In genomic region chr7:157975401-157976372, GRCh38 we compare ENCODE assay signal across 24 cellular contexts.
A peak's percentile ranks its signal among the peaks of the same experiment; 100 is the strongest.
DNase-seq lines count a peak whose midpoint lies in the region; ATAC-seq, FAIRE-seq and TF ChIP-seq lines count a peak whose summit lies in the region.
"Had no signal": no experiment of that assay in that cellular context is flagged by ENCODE, and none has a peak within 500 bp of the region (broad histone marks: within the 10 kb centered on the region; RNA-seq: fewer than 3 reads in every experiment).

No MANE protein-coding gene starts in this region.

- CTCF ChIA-PET in H1 (lab: Charles Lee; ENCODE audit: partially characterized antibody): interaction anchor here (0.7 to 2.0 kb wide), 4 partner anchors 8 to 38 kb away, joined by 3 to 6 read pairs (median 4); no protein-coding TSS in a partner anchor

- no peak overlapping the region for H2BK12ac ChIP-seq in H1 (ENCODE audit: low read depth, low read length)

- no peak overlapping the region for H3K4me3 Mint-ChIP-seq in stimulated activated naive CD8-positive, alpha-beta T cell treated with anti-CD3 and anti-CD28 coated beads, Interleukin-15, amount 100 ng/mL, for 72 hours
- H3K4me3 Mint-ChIP-seq: HFFc6, IgD-negative memory B cell had no signal

- no peak overlapping the region for H3K4ac ChIP-seq in H1 (replicated peaks; ENCODE audit: insufficient read length, low read depth, low read length)

- H3K14ac ChIP-seq in H1 (ENCODE audit: insufficient read length): no peak overlapping the region

- no peaks in the 10 kb centered on the region for H3K79me2 ChIP-seq in H1 (ENCODE audit: control insufficient read depth in 1 of 2, insufficient read depth in 2 of 2, low read length in 2 of 2)

- no peak overlapping the region for H2AK5ac ChIP-seq in H1 (ENCODE audit: low read depth, low read length)

- no peak overlapping the region for H4K8ac ChIP-seq in H1 (ENCODE audit: extremely low read depth, insufficient read depth, low read length)

- no peak for DNase-seq in stimulated activated naive CD8-positive, alpha-beta T cell treated with anti-CD3 and anti-CD28 coated beads, Interleukin-15, amount 100 ng/mL, for 72 hours
- no peak for DNase-seq in stimulated activated naive CD8-positive, alpha-beta T cell treated with anti-CD3 and anti-CD28 coated beads, Interleukin-15, Interleukin-2, amounts not matched to agents 100 U/mL and 50 U/mL, for 24 hours
- DNase-seq in H1 (ENCODE audit: low read depth in 1 of 2, low spot score in 2 of 2) (no peak), posterior vena cava (ENCODE audit: low spot score) (peak; percentile 60), aorta (no peak), retina (no peak), SW480 (ENCODE audit: low spot score) (no peak)
- no peak for DNase-seq in effector memory CD4-positive, alpha-beta T cell
- DNase-seq: CD4-positive, CD25-positive, alpha-beta regulatory T cell; DMS153; DND-41; H7; HFFc6; MM.1S; NCI-H2029; NCI-H446 treated with DMSO at 0.1 percent for 48 hours; NCI-H526; NCI-H82; SHP77 treated with DMSO at 0.1 percent for 48 hours had no signal

- no peak overlapping the region for H3K18ac ChIP-seq in H1 (ENCODE audit: extremely low read depth, low read length)

- H4K5ac ChIP-seq in H1 (ENCODE audit: insufficient read length, low read depth, low read length): no peak overlapping the region

- no peaks in the 10 kb centered on the region for H3K4me1 Mint-ChIP-seq in stimulated activated naive CD8-positive, alpha-beta T cell treated with anti-CD3 and anti-CD28 coated beads, Interleukin-15, amount 100 ng/mL, for 72 hours
- H3K4me1 Mint-ChIP-seq: CD4-positive, CD25-positive, alpha-beta regulatory T cell had no signal

- ATAC-seq in stimulated activated naive CD8-positive, alpha-beta T cell treated with anti-CD3 and anti-CD28 coated beads, Interleukin-15, amount 100 ng/mL, for 72 hours: no peak
- no peak for ATAC-seq in stimulated activated naive CD8-positive, alpha-beta T cell treated with anti-CD3 and anti-CD28 coated beads, Interleukin-15, Interleukin-2, amounts not matched to agents 100 U/mL and 50 U/mL, for 24 hours
- peak; percentile 46 for ATAC-seq in aorta (ENCODE audit: low FRiP score)

- POLR2A ChIA-PET in H1 (lab: Charles Lee; ENCODE audit: partially characterized antibody): no interaction called here

- TF ChIP-seq CTCF in H1 (IDR thresholded peaks at IDR 0.05; ENCODE audit: control extremely low read depth in 1 of 3, insufficient read depth in 1 of 3, low read depth in 1 of 3, low read length in 3 of 3): peak in 2 of 3 experiments; percentile 26 to 36; a peak in 2 of 4 replicates

- no peak overlapping the region for H2BK120ac ChIP-seq in H1 (replicated peaks; ENCODE audit: low read depth, low read length)

- intact Hi-C loops in posterior vena cava (cut with DNase I) (no loop called here), aorta (cut with DNase I) (no loop called here)

- no peak overlapping the region for H3K4me2 ChIP-seq in H1 (ENCODE audit: insufficient read depth in 1 of 2, low read depth in 2 of 2, low read length in 2 of 2)
- H3K4me2 ChIP-seq: KMS-11 had no signal

- H3K23ac ChIP-seq in H1 (ENCODE audit: insufficient read length): no peak overlapping the region

- no peak overlapping the region for H3K56ac ChIP-seq in H1 (replicated peaks; ENCODE audit: insufficient read length, low read depth, low read length)

- H2BK20ac ChIP-seq in H1 (ENCODE audit: low read length): no peak overlapping the region

- no peaks in the 10 kb centered on the region for H3K27me3 ChIP-seq in H1 (replicated peaks in 1 of 4; ENCODE audit: control insufficient read depth in 3 of 4, extremely low read depth in 1 of 4, insufficient read depth in 3 of 4, low read length in 3 of 4)
- H3K27me3 ChIP-seq in aorta (ENCODE audit: control insufficient read depth in 1 of 2, insufficient read depth in 2 of 2, low read length in 1 of 2): no peaks in the 10 kb centered on the region
- no peaks in the 10 kb centered on the region for H3K27me3 ChIP-seq in effector memory CD4-positive, alpha-beta T cell (replicated peaks; ENCODE audit: control insufficient read depth, insufficient read depth, low read length, poor library complexity, severe bottlenecking)

- no peak overlapping the region for H2BK15ac ChIP-seq in H1 (ENCODE audit: low read length)

- no peak for TF ChIP-seq POLR2A in H1 (IDR thresholded peaks at IDR 0.05; ENCODE audit: control extremely low read depth in 1 of 2, low read depth in 2 of 2, low read length in 2 of 2)

- H3K27ac ChIP-seq in H1 (ENCODE audit: low read depth, low read length): no peak overlapping the region
- no peak overlapping the region for H3K27ac ChIP-seq in aorta (ENCODE audit: low read depth in 1 of 2, low read length in 2 of 2)
- no peak overlapping the region for H3K27ac ChIP-seq in effector memory CD4-positive, alpha-beta T cell (ENCODE audit: insufficient read depth, low read length, poor library complexity, severe bottlenecking)
- H3K27ac ChIP-seq: HL-60, KMS-11, RWPE1, SK-N-MC had no signal

- H4K91ac ChIP-seq in H1 (replicated peaks; ENCODE audit: insufficient read length, low read length): no peak overlapping the region

- no peak overlapping the region for H2BK5ac ChIP-seq in H1 (ENCODE audit: low read depth, low read length)

- H3K9ac ChIP-seq in H1 (replicated peaks in 1 of 4; ENCODE audit: extremely low read depth in 1 of 4, low read depth in 3 of 4, low read length in 3 of 4): no peak overlapping the region
- H3K9ac ChIP-seq: KMS-11 had no signal

- H2AFZ ChIP-seq in H1 (ENCODE audit: low read length): no peak overlapping the region

- peak; percentile 25 to 31; a peak in 2 of 4 replicates for TF ChIP-seq RAD21 in H1 (IDR thresholded peaks at IDR 0.05 in 1 of 2, conservative IDR thresholded peaks at IDR 0.05 in 1 of 2; ENCODE audit: low read depth in 2 of 2, low read length in 2 of 2)

- H3K4me3 ChIP-seq in H1 (ENCODE audit: extremely low read depth in 1 of 4, insufficient read depth in 2 of 4, low read depth in 3 of 4, low read length in 4 of 4): no peak overlapping the region
- no peak overlapping the region for H3K4me3 ChIP-seq in aorta (ENCODE audit: low read length in 2 of 2)
- no peak overlapping the region for H3K4me3 ChIP-seq in effector memory CD4-positive, alpha-beta T cell (ENCODE audit: insufficient read depth, low read depth, low read length, poor library complexity, severe bottlenecking)
- H3K4me3 ChIP-seq: SK-N-MC had no signal

- H4K20me1 ChIP-seq in H1 (replicated peaks in 1 of 2; ENCODE audit: control insufficient read depth in 1 of 2, insufficient read depth in 2 of 2, low read length in 2 of 2): no peaks in the 10 kb centered on the region

- H3K4me1 ChIP-seq in H1 (replicated peaks in 1 of 4; ENCODE audit: control insufficient read depth in 3 of 4, insufficient read depth in 4 of 4, low read length in 3 of 4) (peaks cover 0 to 4% (median 2%) of the 10 kb centered on the region in 4 experiments; a peak in 1 of 7 replicates), aorta (ENCODE audit: control insufficient read depth in 1 of 2, insufficient read depth in 2 of 2, low read length in 2 of 2) (no peaks in the 10 kb centered on the region)
- H3K4me1 ChIP-seq in effector memory CD4-positive, alpha-beta T cell (ENCODE audit: control insufficient read depth, insufficient read depth, low read length, poor library complexity, severe bottlenecking): no peaks in the 10 kb centered on the region

- WGBS in H1 (ENCODE audit: extremely low coverage in 1 of 2, insufficient coverage in 1 of 2, insufficient read length in 1 of 2, insufficient replicate concordance in 2 of 2, low coverage in 1 of 2, low lambda C conversion rate in 2 of 2, missing lambda C conversion rate in 1 of 2), 2 experiments: 88% methylated on average over 21 of the region's 21 CpGs; no CpG with 5 or more reads in 1 of the 2 experiments
- 86 to 89% methylated on average over 21 of the region's 21 CpGs for WGBS in aorta, 2 donors

- peak overlapping the region; percentile 69 to 74 for H3K27ac Mint-ChIP-seq in stimulated activated naive CD8-positive, alpha-beta T cell treated with anti-CD3 and anti-CD28 coated beads, Interleukin-15, amount 100 ng/mL, for 72 hours
- H3K27ac Mint-ChIP-seq: CD4-positive, CD25-positive, alpha-beta regulatory T cell; HFFc6 had no signal

- no peaks in the 10 kb centered on the region for H3K36me3 ChIP-seq in H1 (ENCODE audit: control insufficient read depth in 2 of 4, insufficient read depth in 4 of 4, low read length in 3 of 4)
- no peaks in the 10 kb centered on the region for H3K36me3 ChIP-seq in aorta (ENCODE audit: control insufficient read depth in 1 of 2, insufficient read depth in 2 of 2, low read length in 1 of 2)
- no peaks in the 10 kb centered on the region for H3K36me3 ChIP-seq in effector memory CD4-positive, alpha-beta T cell (ENCODE audit: control insufficient read depth, insufficient read depth, low read length)

- H3K79me1 ChIP-seq in H1 (ENCODE audit: low read depth, low read length): no peaks in the 10 kb centered on the region

- H3K9me3 ChIP-seq in H1 (ENCODE audit: insufficient read depth in 2 of 2, low read depth in 1 of 2, low read length in 1 of 2) (peaks cover 37 to 41% of the 10 kb centered on the region in 2 experiments), aorta (ENCODE audit: control insufficient read depth, low read length) (peaks cover 4% of the 10 kb centered on the region)
- peaks cover 8% of the 10 kb centered on the region for H3K9me3 ChIP-seq in effector memory CD4-positive, alpha-beta T cell (ENCODE audit: control insufficient read depth, low read length)

- FAIRE-seq in H1 (lab: Jason Lieb, UNC): no peak

- peaks cover 16 to 44% of the 10 kb centered on the region in 2 donors for H3K9me3 Mint-ChIP-seq in stimulated activated naive CD8-positive, alpha-beta T cell treated with anti-CD3 and anti-CD28 coated beads, Interleukin-15, amount 100 ng/mL, for 72 hours

- no peaks in the 10 kb centered on the region for H3K23me2 ChIP-seq in H1 (ENCODE audit: low read depth, low read length)

- no peak for TF ChIP-seq EP300 in H1 (IDR thresholded peaks at IDR 0.05; ENCODE audit: borderline replicate concordance in 1 of 2, low read depth in 2 of 2, low read length in 2 of 2)

- no peaks in the 10 kb centered on the region for H3K27me3 Mint-ChIP-seq in stimulated activated naive CD8-positive, alpha-beta T cell treated with anti-CD3 and anti-CD28 coated beads, Interleukin-15, amount 100 ng/mL, for 72 hours
- H3K27me3 Mint-ChIP-seq: CD4-positive, CD25-positive, alpha-beta regulatory T cell; IgD-negative memory B cell had no signal

TF ChIP-seq in H1, 55 proteins besides CTCF, POLR2A, EP300 and RAD21 (continues in another document):
- TF ChIP-seq TBP (IDR thresholded peaks at IDR 0.05; ENCODE audit: low read depth, low read length) (no peak), HDAC6 (IDR thresholded peaks at IDR 0.05; ENCODE audit: low read depth, low read length) (no peak), TAF7 (optimal IDR thresholded peaks at IDR 0.05; ENCODE audit: borderline replicate concordance, low read depth, low read length) (no peak), GABPA (IDR thresholded peaks at IDR 0.05; ENCODE audit: borderline replicate concordance, insufficient read depth, low read length) (no peak), CHD1 (IDR thresholded peaks at IDR 0.05; ENCODE audit: low read depth, low read length) (no peak), HDAC2 (IDR thresholded peaks at IDR 0.05; ENCODE audit: borderline replicate concordance in 1 of 2, low read depth in 2 of 2, low read length in 2 of 2) (no peak), EGR1 (IDR thresholded peaks at IDR 0.05; ENCODE audit: borderline replicate concordance, low read depth, low read length) (no peak), NRF1 (IDR thresholded peaks at IDR 0.05; ENCODE audit: low read depth, low read length) (no peak)
